ENCODE assay signal across 8 cellular contexts in the genomic region with DNA sequence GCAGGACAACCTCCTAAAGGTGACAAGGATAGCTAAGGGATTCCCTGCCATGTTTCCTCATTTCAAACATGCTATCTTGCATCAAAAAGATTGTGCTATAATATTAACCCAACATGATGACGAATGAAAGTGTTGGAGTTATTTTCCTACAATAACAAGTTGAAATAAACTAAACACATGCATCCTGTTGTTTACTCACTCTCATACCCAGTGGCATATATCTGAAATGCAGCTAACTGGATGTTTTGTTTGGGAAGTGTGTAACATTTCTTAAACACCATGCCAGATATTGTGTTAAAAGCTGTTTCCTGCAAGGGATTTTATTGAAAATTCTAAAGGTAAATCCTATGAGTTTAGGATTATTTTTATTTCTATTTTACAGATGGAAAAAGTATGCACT.
"Had no signal": no experiment of that assay in that cellular context is flagged by ENCODE, and none has a peak within 500 bp of the region (broad histone marks: within the 10 kb centered on the region; RNA-seq: fewer than 3 reads in every experiment).

No MANE protein-coding gene starts in this region.

- H3K9ac ChIP-seq: GM23248 had no signal

- ATAC-seq: HCT116, HepG2 had no signal

- DNase-seq: GM23248, GOT3, H7, HFFc6 had no signal

- H3K27ac ChIP-seq: GM23248, HL-60 had no signal

- H3K9me3 ChIP-seq: HAP-1 had no signal

- H3K4me3 ChIP-seq: GM23248, HAP-1 had no signal

- H2AFZ ChIP-seq: GM23248 had no signal

- H3K36me3 ChIP-seq: HAP-1 had no signal

- FAIRE-seq: HepG2 had no signal

- H3K4me1 ChIP-seq: HAP-1 had no signal
